11 cellular contexts compared by ENCODE assay signal in genomic region chr10:71342850-71343773, GRCh38. TPM values are rescaled to one million over a fixed set of nuclear protein-coding genes. Genes with fewer than 3 reads are reported as not detected.
DNase-seq lines count a peak whose midpoint lies in the region; ATAC-seq and TF ChIP-seq lines count a peak whose summit lies in the region.
"Had no signal": no experiment of that assay in that cellular context is flagged by ENCODE, and none has a peak within 500 bp of the region (broad histone marks: within the 10 kb centered on the region; RNA-seq: fewer than 3 reads in every experiment).

No MANE protein-coding gene starts in this region.

- H3K9me3 Mint-ChIP-seq in naive thymus-derived CD8-positive, alpha-beta T cell = no peaks in the 10 kb centered on the region
- H3K9me3 Mint-ChIP-seq: activated naive CD8-positive, alpha-beta T cell treated with anti-CD3 and anti-CD28 coated beads, Interleukin-2, amount 10 ng/mL, durations not matched to agents 7 days and 5 days had no signal

- H3K36me3 Mint-ChIP-seq in naive thymus-derived CD8-positive, alpha-beta T cell = peaks cover 0 to 11% (median 7%) of the 10 kb centered on the region in 3 donors
- H3K36me3 Mint-ChIP-seq: activated naive CD8-positive, alpha-beta T cell treated with anti-CD3 and anti-CD28 coated beads, Interleukin-2, amount 10 ng/mL, durations not matched to agents 7 days and 5 days had no signal

- no peak overlapping the region for H3K4me3 ChIP-seq in astrocyte of the spinal cord (ENCODE audit: low read depth, low read length)
- no peak overlapping the region for H3K4me3 ChIP-seq in mucosa of descending colon
- H3K4me3 ChIP-seq: thoracic aorta had no signal

- no peaks in the 10 kb centered on the region for H3K27me3 Mint-ChIP-seq in naive thymus-derived CD8-positive, alpha-beta T cell
- H3K27me3 Mint-ChIP-seq: activated naive CD8-positive, alpha-beta T cell treated with anti-CD3 and anti-CD28 coated beads, Interleukin-2, amount 10 ng/mL, durations not matched to agents 7 days and 5 days had no signal

- intact Hi-C loops in mucosa of descending colon (cut with DNase I, micrococcal nuclease) = no loop called here

- H3K4me3 Mint-ChIP-seq in naive thymus-derived CD8-positive, alpha-beta T cell = no peak overlapping the region
- H3K4me3 Mint-ChIP-seq: activated naive CD8-positive, alpha-beta T cell treated with anti-CD3 and anti-CD28 coated beads, Interleukin-2, amount 10 ng/mL, durations not matched to agents 7 days and 5 days had no signal

- peak; percentile 80 for ATAC-seq in mucosa of descending colon
- ATAC-seq in GM21381 (IDR thresholded peaks at IDR 0.05; ENCODE audit: unreplicated experiment) = no peak
- ATAC-seq in naive thymus-derived CD8-positive, alpha-beta T cell = no peak
- ATAC-seq in HG03439 (IDR thresholded peaks at IDR 0.05; ENCODE audit: unreplicated experiment) = no peak

- H3K4me1 ChIP-seq in mucosa of descending colon (ENCODE audit: low read depth) = peaks cover 24% of the 10 kb centered on the region

- TF ChIP-seq CTCF in astrocyte of the spinal cord (IDR thresholded peaks at IDR 0.05; ENCODE audit: low read depth, low read length) (no peak), mucosa of descending colon (IDR thresholded peaks at IDR 0.05) (no peak)

- H3K4me1 Mint-ChIP-seq in naive thymus-derived CD8-positive, alpha-beta T cell = peaks cover 0 to 6% (median 2%) of the 10 kb centered on the region in 4 donors
- H3K4me1 Mint-ChIP-seq: activated naive CD8-positive, alpha-beta T cell treated with anti-CD3 and anti-CD28 coated beads, Interleukin-2, amount 10 ng/mL, durations not matched to agents 7 days and 5 days had no signal

- H3K9me3 ChIP-seq in mucosa of descending colon = no peaks in the 10 kb centered on the region
- H3K9me3 ChIP-seq: thoracic aorta had no signal

- POLR2A ChIA-PET in naive thymus-derived CD8-positive, alpha-beta T cell (lab: Charles Lee) = no interaction called here

- in situ Hi-C loops in KBM-7 (cut with MboI; ENCODE audit: low pct_unique_long_range_greater_than_20kb, low sequenced_read_pairs) = loop anchor here (25.0 kb wide), 1 partner anchor 994 kb away; no protein-coding TSS in a partner anchor
- in situ Hi-C loops in astrocyte of the spinal cord (cut with HindIII; ENCODE audit: low sequenced_read_pairs) = no loop called here

- peak overlapping the region in 1 of 10 donors; percentile 41 for H3K27ac Mint-ChIP-seq in naive thymus-derived CD8-positive, alpha-beta T cell
- H3K27ac Mint-ChIP-seq: activated naive CD8-positive, alpha-beta T cell treated with anti-CD3 and anti-CD28 coated beads, Interleukin-2, amount 10 ng/mL, durations not matched to agents 7 days and 5 days had no signal

- DNase-seq in AML-193 (lab: John Stamatoyannopoulos, UW) (peak; percentile 46 to 59), KBM-7 (peak; percentile 52), astrocyte of the spinal cord (ENCODE audit: low read depth, low spot score) (peak; percentile 5), mucosa of descending colon (peak in 1 of 3 donors; percentile 85), SHP77 (lab: John Stamatoyannopoulos, UW) (no peak)
- DNase-seq in naive thymus-derived CD8-positive, alpha-beta T cell = no peak
- DNase-seq: activated naive CD8-positive, alpha-beta T cell treated with anti-CD3 and anti-CD28 coated beads, Interleukin-2, amount 10 ng/mL, durations not matched to agents 7 days and 5 days; occipital lobe had no signal

- no peaks in the 10 kb centered on the region for H3K36me3 ChIP-seq in mucosa of descending colon (ENCODE audit: low read depth)
- H3K36me3 ChIP-seq: thoracic aorta had no signal

RNA-seq across cellular contexts. Expression of gene SLC29A3, which starts 24.1 kb away (rescaled TPM):
- total RNA-seq in mucosa of descending colon = 1 to 10 TPM; 6.0 to 6.4 (median 6.3) TPM
- total RNA-seq in naive thymus-derived CD8-positive, alpha-beta T cell = 10 to 100 TPM in 1 of 2 experiments, 1 to 10 TPM in 1; 8.6 to 10.4 TPM
- 1 to 10 TPM; 3.7 to 8.2 (median 4.6) TPM for polyA plus RNA-seq in naive thymus-derived CD8-positive, alpha-beta T cell

RNA-seq across cellular contexts. Expression of gene CDH23, which starts 53.6 kb away (rescaled TPM):
- 1 to 10 TPM; 1.8 to 3.6 (median 3.0) TPM for total RNA-seq in mucosa of descending colon
- 10 to 100 TPM in 1 of 2 experiments, 1 to 10 TPM in 1; 9.6 to 10.2 TPM for total RNA-seq in naive thymus-derived CD8-positive, alpha-beta T cell
- 1 to 10 TPM in 2 of 3 donors, under 1 TPM in 1; 0.82 to 3.8 (median 3.2) TPM for polyA plus RNA-seq in naive thymus-derived CD8-positive, alpha-beta T cell

Comparison
In these comparisons a context has a peak if more than half of its experiments do, and no peak if none do; other contexts are left out.
1. DNase-seq: peak in AML-193 (2 of 2), KBM-7 (single experiment) and astrocyte of the spinal cord (single experiment); none in naive thymus-derived CD8-positive, alpha-beta T cell (0 of 10) and SHP77 (0 of 2).